In genomic region chr5:180810210-180811011, GRCh38 we compare ENCODE assay signal across 1 cellular context.
TF ChIP-seq lines count a peak whose summit lies in the region.

No MANE protein-coding gene starts in this region.

TF ChIP-seq in HepG2, 621 proteins besides CTCF, POLR2A, EP300 and RAD21 (continued from another document and continues in another):
- TF ChIP-seq MED13 (CRISPR knock-in tag; IDR thresholded peaks at IDR 0.05) (peak; percentile 9; the same call in 1 of the 2 replicates), ZNF552 (CRISPR knock-in tag; IDR thresholded peaks at IDR 0.05; ENCODE audit: borderline replicate concordance) (no peak), TEAD2 (CRISPR knock-in tag; IDR thresholded peaks at IDR 0.05) (no peak), XBP1 (CRISPR knock-in tag; IDR thresholded peaks at IDR 0.05) (0 out of 2 replicates have a peak, but pooled peaks have one; percentile 18), ZNF878 (CRISPR knock-in tag; IDR thresholded peaks at IDR 0.05) (peak; percentile 46; the same call in 1 of the 2 replicates), ADNP (CRISPR knock-in tag; IDR thresholded peaks at IDR 0.05) (no peak), MLX (CRISPR knock-in tag; IDR thresholded peaks at IDR 0.05) (no peak), ZNF646 (CRISPR knock-in tag; IDR thresholded peaks at IDR 0.05) (no peak), ZNF678 (CRISPR knock-in tag; IDR thresholded peaks at IDR 0.05) (peak; percentile 58; the same call in 1 of the 2 replicates), ZNF512B (CRISPR knock-in tag; IDR thresholded peaks at IDR 0.05; ENCODE audit: borderline replicate concordance) (no peak), U2AF1 (optimal IDR thresholded peaks at IDR 0.05; ENCODE audit: low read depth, low read length) (no peak), RFXAP (CRISPR knock-in tag; IDR thresholded peaks at IDR 0.05; ENCODE audit: borderline replicate concordance) (peak; percentile 64; the same call in 1 of the 2 replicates), ZNF598 (CRISPR knock-in tag; IDR thresholded peaks at IDR 0.05; ENCODE audit: borderline replicate concordance) (peak; percentile 68; the same call in 1 of the 2 replicates), ZNF441 (CRISPR knock-in tag; IDR thresholded peaks at IDR 0.05; ENCODE audit: borderline replicate concordance) (peak; percentile 66), ZNF879 (CRISPR knock-in tag; IDR thresholded peaks at IDR 0.05) (no peak), ZNF382 (CRISPR knock-in tag; IDR thresholded peaks at IDR 0.05; ENCODE audit: borderline replicate concordance) (no peak), ZNF318 (CRISPR knock-in tag; IDR thresholded peaks at IDR 0.05) (no peak), ZNF777 (CRISPR knock-in tag; IDR thresholded peaks at IDR 0.05) (peak; percentile 81), ZNF616 (CRISPR knock-in tag; IDR thresholded peaks at IDR 0.05; ENCODE audit: low read depth) (peak; percentile 29; the same call in 1 of the 2 replicates), SRY (CRISPR knock-in tag; IDR thresholded peaks at IDR 0.05) (peak; percentile 40; the same call in 1 of the 2 replicates), HOXA7 (CRISPR knock-in tag; IDR thresholded peaks at IDR 0.05) (no peak), CEBPG (CRISPR knock-in tag; IDR thresholded peaks at IDR 0.05) (no peak), ZNF761 (CRISPR knock-in tag; conservative IDR thresholded peaks at IDR 0.05) (peak; percentile 90), SALL1 (CRISPR knock-in tag; IDR thresholded peaks at IDR 0.05) (peak; percentile 83), KAT8 (CRISPR knock-in tag; IDR thresholded peaks at IDR 0.05) (peak; percentile 91), JDP2 (CRISPR knock-in tag; IDR thresholded peaks at IDR 0.05; ENCODE audit: borderline replicate concordance) (no peak), GTF3A (CRISPR knock-in tag; conservative IDR thresholded peaks at IDR 0.05) (peak; percentile 83; the same call in 1 of the 2 replicates), ELF4 (CRISPR knock-in tag; IDR thresholded peaks at IDR 0.05; ENCODE audit: borderline replicate concordance) (peak; percentile 77; the same call in 1 of the 2 replicates), ZNF432 (CRISPR knock-in tag; IDR thresholded peaks at IDR 0.05; ENCODE audit: borderline replicate concordance) (no peak), ZNF350 (CRISPR knock-in tag; IDR thresholded peaks at IDR 0.05; ENCODE audit: borderline replicate concordance, low read depth) (0 out of 2 replicates have a peak, but pooled peaks have one; percentile 78), ZNF282 (IDR thresholded peaks at IDR 0.05; ENCODE audit: partially characterized antibody) (no peak)
- TF ChIP-seq, protein P1, sequence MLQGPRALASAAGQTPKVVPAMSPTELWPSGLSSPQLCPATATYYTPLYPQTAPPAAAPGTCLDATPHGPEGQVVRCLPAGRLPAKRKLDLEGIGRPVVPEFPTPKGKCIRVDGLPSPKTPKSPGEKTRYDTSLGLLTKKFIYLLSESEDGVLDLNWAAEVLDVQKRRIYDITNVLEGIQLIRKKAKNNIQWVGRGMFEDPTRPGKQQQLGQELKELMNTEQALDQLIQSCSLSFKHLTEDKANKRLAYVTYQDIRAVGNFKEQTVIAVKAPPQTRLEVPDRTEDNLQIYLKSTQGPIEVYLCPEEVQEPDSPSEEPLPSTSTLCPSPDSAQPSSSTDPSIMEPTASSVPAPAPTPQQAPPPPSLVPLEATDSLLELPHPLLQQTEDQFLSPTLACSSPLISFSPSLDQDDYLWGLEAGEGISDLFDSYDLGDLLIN (CRISPR knock-in tag; IDR thresholded peaks at IDR 0.05; ENCODE audit: borderline replicate concordance), result 0 out of 2 replicates have a peak, but pooled peaks have one; percentile 26
- TF ChIP-seq, protein P2, sequence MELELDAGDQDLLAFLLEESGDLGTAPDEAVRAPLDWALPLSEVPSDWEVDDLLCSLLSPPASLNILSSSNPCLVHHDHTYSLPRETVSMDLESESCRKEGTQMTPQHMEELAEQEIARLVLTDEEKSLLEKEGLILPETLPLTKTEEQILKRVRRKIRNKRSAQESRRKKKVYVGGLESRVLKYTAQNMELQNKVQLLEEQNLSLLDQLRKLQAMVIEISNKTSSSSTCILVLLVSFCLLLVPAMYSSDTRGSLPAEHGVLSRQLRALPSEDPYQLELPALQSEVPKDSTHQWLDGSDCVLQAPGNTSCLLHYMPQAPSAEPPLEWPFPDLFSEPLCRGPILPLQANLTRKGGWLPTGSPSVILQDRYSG (CRISPR knock-in tag; IDR thresholded peaks at IDR 0.05), result no peak
- TF ChIP-seq, protein P3, sequence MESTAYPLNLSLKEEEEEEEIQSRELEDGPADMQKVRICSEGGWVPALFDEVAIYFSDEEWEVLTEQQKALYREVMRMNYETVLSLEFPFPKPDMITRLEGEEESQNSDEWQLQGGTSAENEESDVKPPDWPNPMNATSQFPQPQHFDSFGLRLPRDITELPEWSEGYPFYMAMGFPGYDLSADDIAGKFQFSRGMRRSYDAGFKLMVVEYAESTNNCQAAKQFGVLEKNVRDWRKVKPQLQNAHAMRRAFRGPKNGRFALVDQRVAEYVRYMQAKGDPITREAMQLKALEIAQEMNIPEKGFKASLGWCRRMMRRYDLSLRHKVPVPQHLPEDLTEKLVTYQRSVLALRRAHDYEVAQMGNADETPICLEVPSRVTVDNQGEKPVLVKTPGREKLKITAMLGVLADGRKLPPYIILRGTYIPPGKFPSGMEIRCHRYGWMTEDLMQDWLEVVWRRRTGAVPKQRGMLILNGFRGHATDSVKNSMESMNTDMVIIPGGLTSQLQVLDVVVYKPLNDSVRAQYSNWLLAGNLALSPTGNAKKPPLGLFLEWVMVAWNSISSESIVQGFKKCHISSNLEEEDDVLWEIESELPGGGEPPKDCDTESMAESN (CRISPR knock-in tag; conservative IDR thresholded peaks at IDR 0.05), result peak; percentile 84
